Comparison of ENCODE assay signal across 18 cellular contexts in genomic region chr11:59607703-59608454, GRCh38. TPM values are rescaled to one million over a fixed set of nuclear protein-coding genes. Genes with fewer than 3 reads are reported as not detected.
DNase-seq lines count a peak whose midpoint lies in the region; ATAC-seq, FAIRE-seq and TF ChIP-seq lines count a peak whose summit lies in the region.
"Had no signal": no experiment of that assay in that cellular context is flagged by ENCODE, and none has a peak within 500 bp of the region (broad histone marks: within the 10 kb centered on the region; RNA-seq: fewer than 3 reads in every experiment).

No MANE protein-coding gene starts in this region.

- no peak overlapping the region for H3K4me3 ChIP-seq in HepG2 (replicated peaks in 1 of 3; ENCODE audit: insufficient read depth in 1 of 3, low read depth in 2 of 3, low read length in 3 of 3)
- no peak overlapping the region for H3K4me3 ChIP-seq in right lobe of liver
- H3K4me3 ChIP-seq in K562, result no peak overlapping the region
- peak overlapping the region in 1 of 4 donors; percentile 14 for H3K4me3 ChIP-seq in gastrocnemius medialis
- H3K4me3 ChIP-seq: GM23248, HAP-1 had no signal

- no peak overlapping the region for H3K4me2 ChIP-seq in HepG2 (ENCODE audit: low read depth, low read length)
- H3K4me2 ChIP-seq in K562 (ENCODE audit: insufficient read depth, low read length), result no peak overlapping the region

- 93% methylated on average over 6 of the region's 6 CpGs for WGBS in HepG2 (ENCODE audit: low lambda C conversion rate)
- 95% methylated on average over 6 of the region's 6 CpGs for WGBS in right lobe of liver (ENCODE audit: insufficient coverage, low coverage, low lambda C conversion rate, missing lambda C conversion rate)
- 86% methylated on average over 6 of the region's 6 CpGs for WGBS in K562 (ENCODE audit: insufficient coverage, low coverage, missing lambda C conversion rate)

- TF ChIP-seq CTCF in HepG2 (CRISPR knock-in tag; IDR thresholded peaks at IDR 0.05) (no peak), right lobe of liver (IDR thresholded peaks at IDR 0.05) (no peak), K562 (IDR thresholded peaks at IDR 0.05 in 2 of 3, conservative IDR thresholded peaks at IDR 0.05 in 1 of 3; ENCODE audit: insufficient read depth in 2 of 3, low read depth in 1 of 3, low read length in 3 of 3) (no peak), gastrocnemius medialis (IDR thresholded peaks at IDR 0.05 in 4 of 5, conservative IDR thresholded peaks at IDR 0.05 in 1 of 5) (no peak)

- ATAC-seq in HepG2, result no peak
- no peak for ATAC-seq in right lobe of liver
- ATAC-seq in K562, result no peak
- ATAC-seq in gastrocnemius medialis, result peak; percentile 37 to 57
- ATAC-seq in HG03571 (IDR thresholded peaks at IDR 0.05; ENCODE audit: unreplicated experiment), result no peak
- ATAC-seq in HG02798 (IDR thresholded peaks at IDR 0.05; ENCODE audit: poor library complexity, unreplicated experiment), result no peak

- H3K4me1 ChIP-seq in HepG2 (ENCODE audit: insufficient read depth, low read length), result peaks cover 19% of the 10 kb centered on the region
- peaks cover 0 to 38% (median 11%) of the 10 kb centered on the region in 4 donors for H3K4me1 ChIP-seq in right lobe of liver
- H3K4me1 ChIP-seq in K562 (replicated peaks in 1 of 2; ENCODE audit: control insufficient read depth in 2 of 2, insufficient read depth in 2 of 2, low read length in 2 of 2), result peaks cover 0 to 14% of the 10 kb centered on the region in 2 experiments; a peak in 2 of 5 replicates
- H3K4me1 ChIP-seq in gastrocnemius medialis, result peaks cover 78 to 87% of the 10 kb centered on the region in 2 donors
- H3K4me1 ChIP-seq: HAP-1 had no signal

- no peak for TF ChIP-seq RAD21 in HepG2 (CRISPR knock-in tag; IDR thresholded peaks at IDR 0.05)
- TF ChIP-seq RAD21 in K562 (CRISPR knock-in tag; conservative IDR thresholded peaks at IDR 0.05 in 1 of 2, IDR thresholded peaks at IDR 0.05 in 1 of 2), result no peak

- H3K79me2 ChIP-seq in HepG2 (ENCODE audit: insufficient read depth, low read length) (peaks cover 20% of the 10 kb centered on the region), K562 (ENCODE audit: control insufficient read depth, insufficient read depth, low read length) (peaks cover 51% of the 10 kb centered on the region)

- peaks cover 24 to 63% of the 10 kb centered on the region in 2 experiments for H3K36me3 ChIP-seq in HepG2 (replicated peaks in 1 of 2; ENCODE audit: control insufficient read depth in 1 of 2, insufficient read depth in 2 of 2, low read length in 2 of 2)
- peaks cover 0 to 60% (median 45%) of the 10 kb centered on the region in 4 donors for H3K36me3 ChIP-seq in right lobe of liver
- peaks cover 95% of the 10 kb centered on the region for H3K36me3 ChIP-seq in K562 (ENCODE audit: control insufficient read depth, insufficient read depth, low read length)
- H3K36me3 ChIP-seq in gastrocnemius medialis, result peaks cover 0 to 67% of the 10 kb centered on the region in 2 donors

- POLR2A ChIA-PET in HepG2 (lab: Yijun Ruan, JAX), result interaction anchor here (0.6 kb wide), 1 partner anchor 433 kb away, joined by 4 read pairs; no protein-coding TSS in a partner anchor
- POLR2A ChIA-PET in K562 (lab: Yijun Ruan, JAX), result interaction anchor here (0.6 to 1.7 kb wide), 6 partner anchors 8 to 42 kb away, joined by 3 to 7 read pairs (median 3); no protein-coding TSS in a partner anchor

- no peaks in the 10 kb centered on the region for H3K9me1 ChIP-seq in K562 (ENCODE audit: control insufficient read depth, insufficient read depth, low read length)

- no peak for FAIRE-seq in HepG2 (lab: Jason Lieb, UNC)
- FAIRE-seq in K562 (lab: Jason Lieb, UNC), result no peak
- FAIRE-seq: A204.1, GM12892, GM19239 had no signal

- TF ChIP-seq EP300 in HepG2 (IDR thresholded peaks at IDR 0.05; ENCODE audit: low read depth in 2 of 2, low read length in 2 of 2) (no peak), HepG2 (CRISPR knock-in tag; IDR thresholded peaks at IDR 0.05; ENCODE audit: borderline replicate concordance) (no peak), K562 (IDR thresholded peaks at IDR 0.05; ENCODE audit: low read length) (no peak)

- H3K27me3 ChIP-seq in HepG2 (ENCODE audit: control insufficient read depth in 1 of 2, insufficient read depth in 2 of 2, low read length in 2 of 2) (no peaks in the 10 kb centered on the region), right lobe of liver (no peaks in the 10 kb centered on the region), K562 (ENCODE audit: control insufficient read depth in 2 of 2, insufficient read depth in 2 of 2, low read length in 2 of 2) (no peaks in the 10 kb centered on the region), gastrocnemius medialis (no peaks in the 10 kb centered on the region)

- BruUV-seq in HepG2 (replicated peaks; lab: Mats Ljungman, UMichigan) (no TSS peak), K562 (replicated peaks; lab: Mats Ljungman, UMichigan) (no TSS peak)

- H2AFZ ChIP-seq in HepG2 (ENCODE audit: low read length) (no peak overlapping the region), K562 (ENCODE audit: low read depth, low read length) (no peak overlapping the region)
- H2AFZ ChIP-seq: GM23248 had no signal

- TF ChIP-seq POLR2A in HepG2 (IDR thresholded peaks at IDR 0.05; ENCODE audit: insufficient read depth in 1 of 2, low read depth in 2 of 2, low read length in 2 of 2) (no peak), right lobe of liver (IDR thresholded peaks at IDR 0.05) (no peak), K562 (conservative IDR thresholded peaks at IDR 0.05) (no peak), gastrocnemius medialis (IDR thresholded peaks at IDR 0.05) (peak in 1 of 2 donors; percentile 60)

- no peak overlapping the region for H3K9ac ChIP-seq in HepG2 (ENCODE audit: insufficient read depth, low read depth, low read length)
- H3K9ac ChIP-seq in K562 (ENCODE audit: insufficient read depth in 1 of 2, low read depth in 2 of 2, low read length in 2 of 2), result no peak overlapping the region
- H3K9ac ChIP-seq: GM23248 had no signal

- CTCF ChIA-PET in HepG2 (lab: Yijun Ruan, JAX; ENCODE audit: low intra/inter-chr PET ratio, low total read pairs), result no interaction called here
- CTCF ChIA-PET in K562 (lab: Yijun Ruan, JAX; ENCODE audit: low intra/inter-chr PET ratio), result no interaction called here

- in situ Hi-C loops in HepG2 (cut with HindIII; ENCODE audit: extremely low pct_ligation_motif_present, low pct_unique_long_range_greater_than_20kb) (no loop called here), K562 (cut with MboI) (no loop called here), gastrocnemius medialis (cut with MboI; ENCODE audit: low sequenced_read_pairs in 4 of 4) (no loop called here)

- intact Hi-C loops in HepG2 (cut with micrococcal nuclease; ENCODE audit: unreplicated experiment), result no loop called here
- intact Hi-C loops in right lobe of liver (cut with DNase I), result no loop called here
- intact Hi-C loops in K562 (cut with micrococcal nuclease), result no loop called here
- intact Hi-C loops in gastrocnemius medialis (cut with DNase I; ENCODE audit: low total_unique reads), result loop anchor here (2.0 kb wide), 1 partner anchor 47 kb away; no protein-coding TSS in a partner anchor

- H3K27ac ChIP-seq in HepG2 (ENCODE audit: extremely low read length, insufficient read depth, low read length) (no peak overlapping the region), right lobe of liver (no peak overlapping the region), K562 (ENCODE audit: extremely low read depth, low read depth, low read length) (no peak overlapping the region), gastrocnemius medialis (peak overlapping the region; percentile 85 to 96 (median 92))
- H3K27ac ChIP-seq: GM23248, HL-60 had no signal

- DNase-seq in HepG2 (ENCODE audit: low spot score) (no peak), right lobe of liver (no peak), K562 (ENCODE audit: extremely low read depth in 1 of 4, low spot score in 3 of 4) (no peak), gastrocnemius medialis (peak in 1 of 2 donors; percentile 21)
- DNase-seq: AML-193; CD4-positive, alpha-beta memory T cell; DMS153; DMS79; GDM1; KG1 had no signal

- H4K20me1 ChIP-seq in HepG2 (ENCODE audit: insufficient read depth, low read length), result no peaks in the 10 kb centered on the region
- H4K20me1 ChIP-seq in K562 (replicated peaks; ENCODE audit: control insufficient read depth, insufficient read depth, low read length), result peaks cover 3% of the 10 kb centered on the region; the same call in 1 of the 2 replicates

- H3K9me3 ChIP-seq in HepG2 (ENCODE audit: low read length) (no peaks in the 10 kb centered on the region), right lobe of liver (no peaks in the 10 kb centered on the region), K562 (replicated peaks; ENCODE audit: control insufficient read depth, insufficient read depth, low read depth, low read length) (no peaks in the 10 kb centered on the region), gastrocnemius medialis (no peaks in the 10 kb centered on the region)
- H3K9me3 ChIP-seq: HAP-1 had no signal

RNA-seq across cellular contexts. Expression of gene OSBP, which starts 7.7 kb away (rescaled TPM):
- 13.5 and 23.0 TPM in 2 replicates for total RNA-seq in HepG2 (2016; rRNA removed; fragmentation: Illumina TruSeq; extraction: Trizol)
- total RNA-seq in HepG2 (2016; cell fraction: cytosol; rRNA removed; fragmentation: Illumina TruSeq; extraction: Trizol; ENCODE audit: low read depth), result 2.7 and 3.3 TPM in 2 replicates
- 12.8 and 21.9 TPM in 2 replicates for total RNA-seq in HepG2 (2016; cell fraction: insoluble cytoplasmic fraction; rRNA removed; fragmentation: Illumina TruSeq; extraction: Trizol)
- total RNA-seq in HepG2 (2016; cell fraction: membrane; rRNA removed; fragmentation: Illumina TruSeq; extraction: Trizol), result 9.1 and 9.5 TPM in 2 replicates
- 20.1 and 23.2 TPM in 2 replicates for total RNA-seq in HepG2 (2016; cell fraction: nucleus; rRNA removed; fragmentation: Illumina TruSeq; extraction: Trizol)
- polyA plus RNA-seq in HepG2 (2011; rRNA removed), result 12.1 and 12.5 TPM in 2 replicates
- 7.0 and 11.1 TPM in 2 replicates for polyA plus RNA-seq in HepG2 (2011; cell fraction: cytosol; rRNA removed)
- 12.1 and 14.0 TPM in 2 replicates for polyA plus RNA-seq in HepG2 (2011; cell fraction: nucleus; rRNA removed)
- 19.3 and 22.7 TPM in 2 replicates for polyA plus RNA-seq in HepG2 (2012)
- 1.6 and 1.8 TPM in 2 replicates for polyA plus RNA-seq in HepG2 (2016; cell fraction: cytosol; fragmentation: Illumina TruSeq; extraction: Trizol; ENCODE audit: low read depth)
- polyA plus RNA-seq in HepG2 (2016; cell fraction: insoluble cytoplasmic fraction; fragmentation: Illumina TruSeq; extraction: Trizol; ENCODE audit: low read depth), result 18.6 and 21.3 TPM in 2 replicates
- polyA plus RNA-seq in HepG2 (2016; cell fraction: membrane; fragmentation: Illumina TruSeq; extraction: Trizol; ENCODE audit: low read depth), result 3.9 and 4.6 TPM in 2 replicates
- 22.7 and 22.9 TPM in 2 replicates for polyA plus RNA-seq in HepG2 (2016; cell fraction: nucleus; fragmentation: Illumina TruSeq; extraction: Trizol; ENCODE audit: insufficient read depth, low read depth)
- polyA minus RNA-seq in HepG2 (2011; rRNA and poly(A)+ RNA removed; ENCODE audit: low replicate concordance), result 14.8 and 21.1 TPM in 2 replicates
- polyA minus RNA-seq in HepG2 (2011; cell fraction: cytosol; rRNA and poly(A)+ RNA removed), result 18.6 and 21.7 TPM in 2 replicates
- 26.3 and 27.6 TPM in 2 replicates for polyA minus RNA-seq in HepG2 (2011; cell fraction: nucleus; rRNA and poly(A)+ RNA removed)
- total RNA-seq in right lobe of liver, result 10 to 100 TPM; 44.9 to 65.4 (median 52.4) TPM
- 83.9 and 124 TPM in 2 replicates for total RNA-seq in K562 (2011; cell fraction: chromatin; rRNA removed; ENCODE audit: low replicate concordance)
- total RNA-seq in K562 (2011; cell fraction: nucleolus; rRNA removed), result 40.2 and 44.9 TPM in 2 replicates
- total RNA-seq in K562 (2011; cell fraction: nucleoplasm; rRNA removed), result 62.0 and 71.9 TPM in 2 replicates
- 22.2 and 28.7 TPM in 2 replicates for total RNA-seq in K562 (2014; rRNA removed)
- 33.3 and 36.1 TPM in 2 replicates for total RNA-seq in K562 (2014; rRNA removed; fragmentation: Illumina TruSeq; extraction: Trizol)
- total RNA-seq in K562 (2015; rRNA removed; fragmentation: Illumina TruSeq; extraction: Trizol), result 28.7 and 28.9 TPM in 2 replicates
- 37.7 and 44.3 TPM in 2 replicates for total RNA-seq in K562 (2021)
- polyA plus RNA-seq in K562 (2011; rRNA removed), result 33.9 and 37.2 TPM in 2 replicates
- polyA plus RNA-seq in K562 (2011; cell fraction: cytosol; rRNA removed), result 11.6 and 27.0 TPM in 2 replicates
- polyA plus RNA-seq in K562 (2011; cell fraction: nucleus; rRNA removed), result 34.6 and 56.6 TPM in 2 replicates
- polyA plus RNA-seq in K562 (2012), result 28.0 and 32.7 TPM in 2 replicates
- polyA plus RNA-seq in K562 (2014; fragmentation: Illumina TruSeq; extraction: Trizol), result 46.9 and 49.0 TPM in 2 replicates
- polyA plus RNA-seq in K562 (2014; fragmentation: Nextera tagmentation; extraction: Ambion mirVana), result 10 to 100 TPM; 11.7 to 11.9 TPM
- 24.5 and 27.8 TPM in 2 replicates for polyA plus RNA-seq in K562 (2014; rRNA removed)
- 54.3 and 63.2 TPM in 2 replicates for polyA minus RNA-seq in K562 (2011; rRNA and poly(A)+ RNA removed)
- polyA minus RNA-seq in K562 (2011; cell fraction: cytosol; rRNA and poly(A)+ RNA removed), result 32.7 and 32.9 TPM in 2 replicates
- 16.8 and 30.8 TPM in 2 replicates for polyA minus RNA-seq in K562 (2011; cell fraction: nucleus; rRNA and poly(A)+ RNA removed)
- total RNA-seq in gastrocnemius medialis, result 10 to 100 TPM; 27.4 to 45.2 (median 34.9) TPM

Comparison
In these comparisons a context has a peak if more than half of its experiments do, and no peak if none do; other contexts are left out.
1. ATAC-seq: peak in gastrocnemius medialis (2 of 2); none in HepG2 (single experiment), right lobe of liver (0 of 4), K562 (single experiment), HG03571 (single experiment) and HG02798 (single experiment).
2. H3K27ac ChIP-seq: peak in gastrocnemius medialis (4 of 4); none in HepG2 (single experiment), right lobe of liver (0 of 3) and K562 (single experiment).
3. Of the 241 proteins assayed by ChIP-seq in both HepG2 and K562: peak only in HepG2: MAFK; only in K562: none; in both: MAFF; in neither: 239.